8 cellular contexts compared by ENCODE assay signal in the genomic region with DNA sequence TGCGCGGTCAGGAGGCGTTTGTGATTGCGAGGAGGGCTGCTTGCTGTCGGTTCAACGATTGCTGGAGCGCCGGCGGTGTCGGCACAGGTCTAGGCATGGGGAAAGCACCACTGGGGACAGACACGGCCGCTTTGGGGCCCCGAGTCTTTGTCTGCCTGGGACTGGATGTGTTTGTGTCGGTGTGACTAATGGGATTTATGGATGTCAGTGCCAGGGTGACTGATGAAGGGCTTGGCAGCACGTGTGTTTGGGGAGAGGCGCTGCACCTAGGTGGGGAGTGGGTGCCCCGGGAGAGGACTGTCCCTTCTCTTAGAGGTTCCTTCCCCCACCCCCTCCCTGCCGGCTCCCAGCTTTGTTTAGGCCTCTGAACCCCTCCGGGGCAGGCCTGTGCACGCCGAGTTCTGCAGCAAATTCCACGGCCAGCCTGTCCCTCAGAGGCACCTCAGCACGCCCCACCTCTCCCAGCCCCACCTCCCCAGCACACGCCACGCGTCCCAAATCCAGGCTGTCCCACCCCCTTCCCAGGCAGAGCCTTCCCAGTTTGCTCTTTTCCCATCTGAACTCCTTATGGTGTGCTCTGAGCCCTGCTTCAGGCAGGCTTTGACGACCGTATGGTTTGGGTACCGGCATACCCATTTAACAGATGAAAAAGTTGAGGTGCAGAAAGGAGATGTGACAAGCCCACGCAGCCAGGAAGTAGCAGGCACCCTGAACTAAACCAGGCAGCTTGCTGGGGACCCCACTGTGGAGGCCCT. TPM values are rescaled to one million over a fixed set of nuclear protein-coding genes. Genes with fewer than 3 reads are reported as not detected.
DNase-seq lines count a peak whose midpoint lies in the region; ATAC-seq and TF ChIP-seq lines count a peak whose summit lies in the region.

No MANE protein-coding gene starts in this region.

- CTCF ChIA-PET in WTC11 (lab: Charles Lee) = interaction anchor here (0.6 to 1.3 kb wide), 2 partner anchors 145 to 222 kb away, joined by 4 to 5 read pairs; no protein-coding TSS in a partner anchor

- POLR2A ChIA-PET in WTC11 (lab: Charles Lee) = interaction anchor here (1.2 kb wide), 1 partner anchor 12 kb away, joined by 5 read pairs; no protein-coding TSS in a partner anchor

- peak overlapping the region in 11 of 12 donors; percentile 2 to 99 (median 93) for H3K4me3 ChIP-seq in heart left ventricle

- peaks cover 0 to 5% (median 0%) of the 10 kb centered on the region in 12 donors for H3K9me3 ChIP-seq in heart left ventricle

- no peak overlapping the region for H3K27ac Mint-ChIP-seq in activated naive CD8-positive, alpha-beta T cell
- no peak overlapping the region for H3K27ac Mint-ChIP-seq in activated naive CD8-positive, alpha-beta T cell treated with anti-CD3 and anti-CD28 coated beads, Interleukin-2, amount 50 U/mL, for 24 hours
- H3K27ac Mint-ChIP-seq in WTC11 = peak overlapping the region; percentile 78; the same call in 1 of the 2 replicates
- peak overlapping the region; percentile 99 for H3K27ac Mint-ChIP-seq in progenitor cell of endocrine pancreas

- ATAC-seq in activated naive CD8-positive, alpha-beta T cell treated with anti-CD3 and anti-CD28 coated beads, Interleukin-2, amount 50 U/mL, for 24 hours = no peak
- ATAC-seq in WTC11 (peak; percentile 2; the same call in 1 of the 2 replicates), heart left ventricle (peak in 2 of 4 donors; percentile 5 to 11), HG02678 (IDR thresholded peaks at IDR 0.05; ENCODE audit: unreplicated experiment) (no peak), HG02642 (IDR thresholded peaks at IDR 0.05; ENCODE audit: poor library complexity, unreplicated experiment) (no peak)

- no peak for DNase-seq in activated naive CD8-positive, alpha-beta T cell treated with anti-CD3 and anti-CD28 coated beads, Interleukin-2, amount 50 U/mL, for 24 hours
- no peak for DNase-seq in WTC11 (ENCODE audit: low spot score)
- peak in 4 of 5 donors; percentile 48 to 73 (median 56) for DNase-seq in heart left ventricle
- DNase-seq in progenitor cell of endocrine pancreas (ENCODE audit: low spot score, unreplicated experiment) = no peak
- no peak for DNase-seq in NCI-H1930 (lab: John Stamatoyannopoulos, UW)

- H3K4me1 Mint-ChIP-seq in activated naive CD8-positive, alpha-beta T cell (ENCODE audit: low read depth) = peaks cover 16% of the 10 kb centered on the region
- H3K4me1 Mint-ChIP-seq in activated naive CD8-positive, alpha-beta T cell treated with anti-CD3 and anti-CD28 coated beads, Interleukin-2, amount 50 U/mL, for 24 hours = peaks cover 23% of the 10 kb centered on the region
- peaks cover 18% of the 10 kb centered on the region for H3K4me1 Mint-ChIP-seq in WTC11
- H3K4me1 Mint-ChIP-seq in progenitor cell of endocrine pancreas (ENCODE audit: low read depth) = peaks cover 17% of the 10 kb centered on the region

- intact Hi-C loops in heart left ventricle (cut with DNase I) = no loop called here

- no peaks in the 10 kb centered on the region for H3K9me3 Mint-ChIP-seq in activated naive CD8-positive, alpha-beta T cell (ENCODE audit: low read depth)
- no peaks in the 10 kb centered on the region for H3K9me3 Mint-ChIP-seq in activated naive CD8-positive, alpha-beta T cell treated with anti-CD3 and anti-CD28 coated beads, Interleukin-2, amount 50 U/mL, for 24 hours
- H3K9me3 Mint-ChIP-seq in WTC11 = peaks cover 9% of the 10 kb centered on the region
- peaks cover 3% of the 10 kb centered on the region for H3K9me3 Mint-ChIP-seq in progenitor cell of endocrine pancreas (ENCODE audit: low read depth)

- 28 to 49% (median 42%) methylated on average over 26 to 30 of the region's 30 CpGs for WGBS in heart left ventricle, 4 donors

- H3K4me3 Mint-ChIP-seq in activated naive CD8-positive, alpha-beta T cell = peak overlapping the region; percentile 27
- H3K4me3 Mint-ChIP-seq in activated naive CD8-positive, alpha-beta T cell treated with anti-CD3 and anti-CD28 coated beads, Interleukin-2, amount 50 U/mL, for 24 hours = no peak overlapping the region
- H3K4me3 Mint-ChIP-seq in WTC11 = peak overlapping the region; percentile 88
- peak overlapping the region; percentile 90 for H3K4me3 Mint-ChIP-seq in progenitor cell of endocrine pancreas (ENCODE audit: low read depth)

- H3K36me3 ChIP-seq in heart left ventricle = peaks cover 0 to 6% (median 0%) of the 10 kb centered on the region in 9 donors

- H3K27ac ChIP-seq in heart left ventricle = peak overlapping the region; percentile 96 to 100 (median 100)

- H3K27me3 ChIP-seq in heart left ventricle = no peaks in the 10 kb centered on the region

- TF ChIP-seq POLR2A in heart left ventricle (IDR thresholded peaks at IDR 0.05) = no peak

- peaks cover 8% of the 10 kb centered on the region for H3K36me3 Mint-ChIP-seq in activated naive CD8-positive, alpha-beta T cell
- peaks cover 2% of the 10 kb centered on the region for H3K36me3 Mint-ChIP-seq in activated naive CD8-positive, alpha-beta T cell treated with anti-CD3 and anti-CD28 coated beads, Interleukin-2, amount 50 U/mL, for 24 hours (ENCODE audit: low read depth)
- peaks cover 12% of the 10 kb centered on the region for H3K36me3 Mint-ChIP-seq in WTC11
- peaks cover 20% of the 10 kb centered on the region for H3K36me3 Mint-ChIP-seq in progenitor cell of endocrine pancreas (ENCODE audit: insufficient read depth)

- H3K27me3 Mint-ChIP-seq in activated naive CD8-positive, alpha-beta T cell = peaks cover 27% of the 10 kb centered on the region
- H3K27me3 Mint-ChIP-seq in activated naive CD8-positive, alpha-beta T cell treated with anti-CD3 and anti-CD28 coated beads, Interleukin-2, amount 50 U/mL, for 24 hours = peaks cover 67% of the 10 kb centered on the region
- peaks cover 74% of the 10 kb centered on the region for H3K27me3 Mint-ChIP-seq in WTC11 (ENCODE audit: low read depth)
- no peaks in the 10 kb centered on the region for H3K27me3 Mint-ChIP-seq in progenitor cell of endocrine pancreas

- H3K4me1 ChIP-seq in heart left ventricle = peaks cover 0 to 33% (median 24%) of the 10 kb centered on the region in 12 donors

- TF ChIP-seq CTCF in WTC11 (IDR thresholded peaks at IDR 0.05) (no peak), heart left ventricle (IDR thresholded peaks at IDR 0.05) (no peak), progenitor cell of endocrine pancreas (IDR thresholded peaks at IDR 0.05; ENCODE audit: unreplicated experiment) (no peak)

TF ChIP-seq in WTC11, 78 proteins besides CTCF, POLR2A, EP300 and RAD21 (continues in another document):
- no peak for TF ChIP-seq RORB (CRISPR knock-in tag; IDR thresholded peaks at IDR 0.05)
- TF ChIP-seq CREM (CRISPR knock-in tag; IDR thresholded peaks at IDR 0.05) = no peak
- TF ChIP-seq, protein P1, sequence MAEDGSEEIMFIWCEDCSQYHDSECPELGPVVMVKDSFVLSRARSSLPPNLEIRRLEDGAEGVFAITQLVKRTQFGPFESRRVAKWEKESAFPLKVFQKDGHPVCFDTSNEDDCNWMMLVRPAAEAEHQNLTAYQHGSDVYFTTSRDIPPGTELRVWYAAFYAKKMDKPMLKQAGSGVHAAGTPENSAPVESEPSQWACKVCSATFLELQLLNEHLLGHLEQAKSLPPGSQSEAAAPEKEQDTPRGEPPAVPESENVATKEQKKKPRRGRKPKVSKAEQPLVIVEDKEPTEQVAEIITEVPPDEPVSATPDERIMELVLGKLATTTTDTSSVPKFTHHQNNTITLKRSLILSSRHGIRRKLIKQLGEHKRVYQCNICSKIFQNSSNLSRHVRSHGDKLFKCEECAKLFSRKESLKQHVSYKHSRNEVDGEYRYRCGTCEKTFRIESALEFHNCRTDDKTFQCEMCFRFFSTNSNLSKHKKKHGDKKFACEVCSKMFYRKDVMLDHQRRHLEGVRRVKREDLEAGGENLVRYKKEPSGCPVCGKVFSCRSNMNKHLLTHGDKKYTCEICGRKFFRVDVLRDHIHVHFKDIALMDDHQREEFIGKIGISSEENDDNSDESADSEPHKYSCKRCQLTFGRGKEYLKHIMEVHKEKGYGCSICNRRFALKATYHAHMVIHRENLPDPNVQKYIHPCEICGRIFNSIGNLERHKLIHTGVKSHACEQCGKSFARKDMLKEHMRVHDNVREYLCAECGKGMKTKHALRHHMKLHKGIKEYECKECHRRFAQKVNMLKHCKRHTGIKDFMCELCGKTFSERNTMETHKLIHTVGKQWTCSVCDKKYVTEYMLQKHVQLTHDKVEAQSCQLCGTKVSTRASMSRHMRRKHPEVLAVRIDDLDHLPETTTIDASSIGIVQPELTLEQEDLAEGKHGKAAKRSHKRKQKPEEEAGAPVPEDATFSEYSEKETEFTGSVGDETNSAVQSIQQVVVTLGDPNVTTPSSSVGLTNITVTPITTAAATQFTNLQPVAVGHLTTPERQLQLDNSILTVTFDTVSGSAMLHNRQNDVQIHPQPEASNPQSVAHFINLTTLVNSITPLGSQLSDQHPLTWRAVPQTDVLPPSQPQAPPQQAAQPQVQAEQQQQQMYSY (CRISPR knock-in tag; IDR thresholded peaks at IDR 0.05) = no peak
- TF ChIP-seq ZNF121 (CRISPR knock-in tag; IDR thresholded peaks at IDR 0.05) = no peak
- TF ChIP-seq, protein P2, sequence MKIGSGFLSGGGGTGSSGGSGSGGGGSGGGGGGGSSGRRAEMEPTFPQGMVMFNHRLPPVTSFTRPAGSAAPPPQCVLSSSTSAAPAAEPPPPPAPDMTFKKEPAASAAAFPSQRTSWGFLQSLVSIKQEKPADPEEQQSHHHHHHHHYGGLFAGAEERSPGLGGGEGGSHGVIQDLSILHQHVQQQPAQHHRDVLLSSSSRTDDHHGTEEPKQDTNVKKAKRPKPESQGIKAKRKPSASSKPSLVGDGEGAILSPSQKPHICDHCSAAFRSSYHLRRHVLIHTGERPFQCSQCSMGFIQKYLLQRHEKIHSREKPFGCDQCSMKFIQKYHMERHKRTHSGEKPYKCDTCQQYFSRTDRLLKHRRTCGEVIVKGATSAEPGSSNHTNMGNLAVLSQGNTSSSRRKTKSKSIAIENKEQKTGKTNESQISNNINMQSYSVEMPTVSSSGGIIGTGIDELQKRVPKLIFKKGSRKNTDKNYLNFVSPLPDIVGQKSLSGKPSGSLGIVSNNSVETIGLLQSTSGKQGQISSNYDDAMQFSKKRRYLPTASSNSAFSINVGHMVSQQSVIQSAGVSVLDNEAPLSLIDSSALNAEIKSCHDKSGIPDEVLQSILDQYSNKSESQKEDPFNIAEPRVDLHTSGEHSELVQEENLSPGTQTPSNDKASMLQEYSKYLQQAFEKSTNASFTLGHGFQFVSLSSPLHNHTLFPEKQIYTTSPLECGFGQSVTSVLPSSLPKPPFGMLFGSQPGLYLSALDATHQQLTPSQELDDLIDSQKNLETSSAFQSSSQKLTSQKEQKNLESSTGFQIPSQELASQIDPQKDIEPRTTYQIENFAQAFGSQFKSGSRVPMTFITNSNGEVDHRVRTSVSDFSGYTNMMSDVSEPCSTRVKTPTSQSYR (CRISPR knock-in tag; IDR thresholded peaks at IDR 0.05) = no peak
- no peak for TF ChIP-seq TEAD4 (CRISPR knock-in tag; IDR thresholded peaks at IDR 0.05)
- TF ChIP-seq FOXJ3 (CRISPR knock-in tag; IDR thresholded peaks at IDR 0.05; ENCODE audit: borderline replicate concordance) = no peak
- TF ChIP-seq ETV6 (CRISPR knock-in tag; IDR thresholded peaks at IDR 0.05) = no peak

RNA-seq across cellular contexts. Expression of gene TNRC18, which starts 6.4 kb away (rescaled TPM):
- total RNA-seq in WTC11 (2021) = 29.1 to 55.0 TPM (median 34.2 TPM) in 3 replicates
- 10 to 100 TPM; 23.4 to 66.6 (median 35.4) TPM for total RNA-seq in heart left ventricle
- 10 to 100 TPM; 26.7 to 27.6 TPM for polyA plus RNA-seq in heart left ventricle
- total RNA-seq in progenitor cell of endocrine pancreas = 190 and 197 TPM in 2 replicates

Comparison
In these comparisons a context has a peak if more than half of its experiments do, and no peak if none do; other contexts are left out.
1. H3K27ac Mint-ChIP-seq: peak in WTC11 (single experiment) and progenitor cell of endocrine pancreas (single experiment); none in activated naive CD8-positive, alpha-beta T cell (single experiment) and activated naive CD8-positive, alpha-beta T cell treated with anti-CD3 and anti-CD28 coated beads, Interleukin-2, amount 50 U/mL, for 24 hours (single experiment).
2. DNase-seq: peak in heart left ventricle (4 of 5); none in activated naive CD8-positive, alpha-beta T cell treated with anti-CD3 and anti-CD28 coated beads, Interleukin-2, amount 50 U/mL, for 24 hours (single experiment), WTC11 (single experiment), progenitor cell of endocrine pancreas (single experiment) and NCI-H1930 (0 of 2).